Comparison of ENCODE assay signal across 12 cellular contexts in genomic region chr1:116288201-116288598, GRCh38.
A peak's percentile ranks its signal among the peaks of the same experiment; 100 is the strongest.
DNase-seq lines count a peak whose midpoint lies in the region; ATAC-seq, FAIRE-seq and TF ChIP-seq lines count a peak whose summit lies in the region.
"Had no signal": no experiment of that assay in that cellular context is flagged by ENCODE, and none has a peak within 500 bp of the region (broad histone marks: within the 10 kb centered on the region; RNA-seq: fewer than 3 reads in every experiment).

No MANE protein-coding gene starts in this region.

- TF ChIP-seq POLR2A in GM12892 (IDR thresholded peaks at IDR 0.05; ENCODE audit: low read depth, low read length) (no peak), upper lobe of left lung (IDR thresholded peaks at IDR 0.05) (no peak)

- TF ChIP-seq CTCF in OCI-LY3 (IDR thresholded peaks at IDR 0.05; ENCODE audit: low read depth, low read length) (no peak), upper lobe of left lung (IDR thresholded peaks at IDR 0.05) (no peak)

- no peak overlapping the region for H3K9ac ChIP-seq in OCI-LY3 (ENCODE audit: low read length)

- H2AFZ ChIP-seq in OCI-LY3 (ENCODE audit: low read depth, low read length), result no peak overlapping the region

- no peak for TF ChIP-seq EP300 in upper lobe of left lung (IDR thresholded peaks at IDR 0.05)

- H3K79me2 ChIP-seq in OCI-LY3 (ENCODE audit: low read length), result no peaks in the 10 kb centered on the region

- 68 to 78% methylated on average over 2 of the region's 2 CpGs for WGBS in upper lobe of left lung, 2 donors

- ATAC-seq in GM19397 (IDR thresholded peaks at IDR 0.05; ENCODE audit: unreplicated experiment) (peak; percentile 84), HG02884 (IDR thresholded peaks at IDR 0.05; ENCODE audit: unreplicated experiment) (peak; percentile 96), upper lobe of left lung (ENCODE audit: low FRiP score in 2 of 2) (no peak)

- DNase-seq in GM12892 (ENCODE audit: insufficient read length), result peak; percentile 16
- DNase-seq in SHP77 (lab: John Stamatoyannopoulos, UW), result no peak
- DNase-seq in ureter (ENCODE audit: low spot score), result no peak
- DNase-seq in upper lobe of left lung, result no peak
- no peak for DNase-seq in RKO (ENCODE audit: low spot score)
- DNase-seq: activated CD8-positive, alpha-beta memory T cell treated with anti-CD3 and anti-CD28 coated beads for 24 hours; effector CD4-positive, alpha-beta T cell; mesenchymal stem cell; NCI-H1092 had no signal

- no peaks in the 10 kb centered on the region for H4K20me1 ChIP-seq in OCI-LY3 (ENCODE audit: insufficient read depth, low read length)

- H3K36me3 ChIP-seq in OCI-LY3 (replicated peaks; ENCODE audit: low read depth, low read length) (no peaks in the 10 kb centered on the region), upper lobe of left lung (no peaks in the 10 kb centered on the region)

- H3K9me3 ChIP-seq in OCI-LY3 (ENCODE audit: insufficient read depth, low read length), result no peaks in the 10 kb centered on the region
- no peaks in the 10 kb centered on the region for H3K9me3 ChIP-seq in upper lobe of left lung

- peak overlapping the region; percentile 67 for H3K4me2 ChIP-seq in OCI-LY3 (ENCODE audit: low read length)

- H3K27me3 ChIP-seq in OCI-LY3 (ENCODE audit: low read depth, low read length), result 0 out of 2 replicates have a peak, but pooled peaks cover 8% of the 10 kb centered on the region
- H3K27me3 ChIP-seq in upper lobe of left lung, result no peaks in the 10 kb centered on the region

- H3K27ac ChIP-seq in OCI-LY3 (ENCODE audit: low read length) (no peak overlapping the region), upper lobe of left lung (no peak overlapping the region)

- peak; percentile 27 for FAIRE-seq in GM12892 (lab: Jason Lieb, UNC)

- peaks cover 16% of the 10 kb centered on the region for H3K4me1 ChIP-seq in OCI-LY3 (ENCODE audit: low read length)
- peaks cover 0 to 11% (median 6%) of the 10 kb centered on the region in 4 donors for H3K4me1 ChIP-seq in upper lobe of left lung

- H3K4me3 ChIP-seq in OCI-LY3 (ENCODE audit: low read length) (no peak overlapping the region), upper lobe of left lung (no peak overlapping the region)

Comparison
In these comparisons a context has a peak if more than half of its experiments do, and no peak if none do; other contexts are left out.
1. ATAC-seq: peak in GM19397 (single experiment) and HG02884 (single experiment); none in upper lobe of left lung (0 of 2).